20 cellular contexts compared by ENCODE assay signal in genomic region chr18:35442701-35443100, GRCh38.
"Had no signal": no experiment of that assay in that cellular context is flagged by ENCODE, and none has a peak within 500 bp of the region (broad histone marks: within the 10 kb centered on the region; RNA-seq: fewer than 3 reads in every experiment).

No MANE protein-coding gene starts in this region.

- H3K36me3 ChIP-seq: esophagus muscularis mucosa, heart left ventricle, left lung, spleen, suprapubic skin, upper lobe of right lung had no signal

- DNase-seq: activated CD4-positive, alpha-beta memory T cell treated with anti-CD3 and anti-CD28 coated beads for 36 hours; activated CD4-positive, alpha-beta T cell treated with anti-CD3 and anti-CD28 coated beads for 1 hour; activated gamma-delta T cell; activated T-cell treated with anti-CD3 and anti-CD28 coated beads, Interleukin-2, amount 50 U/mL, for 4 hours; amygdala; dorsolateral prefrontal cortex; heart left ventricle; left lung; mesendoderm; retina; spleen; stimulated activated CD4-positive, alpha-beta T cell treated with anti-CD3 and anti-CD28 coated beads, Interleukin-2, amount 100 ng/mL, for 24 hours; stimulated activated naive CD8-positive, alpha-beta T cell treated with anti-CD3 and anti-CD28 coated beads, Interleukin-15, Interleukin-2, amounts not matched to agents 100 U/mL and 50 U/mL, for 24 hours; T-helper 2 cell; upper lobe of right lung had no signal

- H3K4me3 ChIP-seq: dorsolateral prefrontal cortex, esophagus muscularis mucosa, heart left ventricle, left lung, spleen, suprapubic skin, upper lobe of right lung had no signal

- H3K27ac Mint-ChIP-seq: activated CD4-positive, alpha-beta memory T cell treated with anti-CD3 and anti-CD28 coated beads for 36 hours; activated naive CD8-positive, alpha-beta T cell had no signal

- H3K36me3 Mint-ChIP-seq: activated CD4-positive, alpha-beta memory T cell treated with anti-CD3 and anti-CD28 coated beads for 36 hours; activated naive CD8-positive, alpha-beta T cell; brain had no signal

- ATAC-seq: activated T-cell treated with anti-CD3 and anti-CD28 coated beads, Interleukin-2, amount 50 U/mL, for 4 hours; left lung; stimulated activated naive CD8-positive, alpha-beta T cell treated with anti-CD3 and anti-CD28 coated beads, Interleukin-15, Interleukin-2, amounts not matched to agents 100 U/mL and 50 U/mL, for 24 hours; upper lobe of right lung had no signal

- H3K27me3 ChIP-seq: dorsolateral prefrontal cortex, esophagus muscularis mucosa, heart left ventricle, left lung, spleen, suprapubic skin, upper lobe of right lung had no signal

- H3K4me3 Mint-ChIP-seq: activated CD4-positive, alpha-beta memory T cell treated with anti-CD3 and anti-CD28 coated beads for 36 hours; activated naive CD8-positive, alpha-beta T cell; activated T-cell treated with anti-CD3 and anti-CD28 coated beads, Interleukin-2, amount 50 U/mL, for 4 hours; brain; neural crest cell had no signal

- H3K9me3 ChIP-seq: esophagus muscularis mucosa, heart left ventricle, left lung, spleen, suprapubic skin, upper lobe of right lung had no signal

- H3K27ac ChIP-seq: dorsolateral prefrontal cortex, esophagus muscularis mucosa, heart left ventricle, left lung, spleen, suprapubic skin, upper lobe of right lung had no signal

- H3K27me3 Mint-ChIP-seq: activated naive CD8-positive, alpha-beta T cell had no signal

- H3K9me3 Mint-ChIP-seq: activated CD4-positive, alpha-beta memory T cell treated with anti-CD3 and anti-CD28 coated beads for 36 hours; activated T-cell treated with anti-CD3 and anti-CD28 coated beads, Interleukin-2, amount 50 U/mL, for 4 hours; brain; neural crest cell had no signal

- H3K4me1 ChIP-seq: left lung, suprapubic skin, upper lobe of right lung had no signal
